1 cellular context compared by ENCODE assay signal in the genomic region with DNA sequence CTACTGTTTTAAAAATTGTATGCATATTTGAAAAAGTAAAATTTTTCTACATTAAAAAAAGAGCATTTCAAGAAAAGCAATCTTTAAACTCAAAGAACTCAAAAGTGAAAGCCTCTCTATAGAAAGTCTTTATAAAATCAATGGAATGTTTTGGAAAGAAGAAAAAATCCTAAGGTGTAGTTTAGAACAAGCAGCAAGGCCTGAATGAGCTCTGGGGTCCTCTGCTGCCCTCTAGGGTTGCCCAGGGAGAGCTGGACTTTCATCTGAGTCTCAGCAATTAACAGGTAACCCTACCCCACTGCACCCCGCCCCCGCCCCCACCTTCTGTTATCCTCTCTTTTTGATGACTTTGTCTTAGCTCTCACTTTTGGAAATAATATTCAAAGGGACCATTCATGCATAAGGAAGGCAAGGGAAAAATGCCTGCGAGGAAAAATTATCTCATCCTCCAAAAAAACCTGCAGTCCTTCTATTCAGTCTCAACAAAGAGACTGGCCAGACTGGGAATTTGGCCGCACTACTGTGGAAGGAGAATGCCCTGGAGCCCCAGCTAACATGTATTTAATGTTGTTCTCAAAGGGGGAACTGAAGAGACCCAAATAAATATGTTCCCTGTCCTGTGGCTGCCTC.
TF ChIP-seq lines count a peak whose summit lies in the region.

No MANE protein-coding gene starts in this region.

TF ChIP-seq in H1, 55 proteins besides CTCF, POLR2A, EP300 and RAD21:
- TF ChIP-seq EGR1 (IDR thresholded peaks at IDR 0.05; ENCODE audit: borderline replicate concordance, low read depth, low read length) (peak; percentile 25; the same call in 1 of the 2 replicates), SUZ12 (IDR thresholded peaks at IDR 0.05; ENCODE audit: low read length) (no peak)
